ENCODE assay signal across 12 cellular contexts in the genomic region with DNA sequence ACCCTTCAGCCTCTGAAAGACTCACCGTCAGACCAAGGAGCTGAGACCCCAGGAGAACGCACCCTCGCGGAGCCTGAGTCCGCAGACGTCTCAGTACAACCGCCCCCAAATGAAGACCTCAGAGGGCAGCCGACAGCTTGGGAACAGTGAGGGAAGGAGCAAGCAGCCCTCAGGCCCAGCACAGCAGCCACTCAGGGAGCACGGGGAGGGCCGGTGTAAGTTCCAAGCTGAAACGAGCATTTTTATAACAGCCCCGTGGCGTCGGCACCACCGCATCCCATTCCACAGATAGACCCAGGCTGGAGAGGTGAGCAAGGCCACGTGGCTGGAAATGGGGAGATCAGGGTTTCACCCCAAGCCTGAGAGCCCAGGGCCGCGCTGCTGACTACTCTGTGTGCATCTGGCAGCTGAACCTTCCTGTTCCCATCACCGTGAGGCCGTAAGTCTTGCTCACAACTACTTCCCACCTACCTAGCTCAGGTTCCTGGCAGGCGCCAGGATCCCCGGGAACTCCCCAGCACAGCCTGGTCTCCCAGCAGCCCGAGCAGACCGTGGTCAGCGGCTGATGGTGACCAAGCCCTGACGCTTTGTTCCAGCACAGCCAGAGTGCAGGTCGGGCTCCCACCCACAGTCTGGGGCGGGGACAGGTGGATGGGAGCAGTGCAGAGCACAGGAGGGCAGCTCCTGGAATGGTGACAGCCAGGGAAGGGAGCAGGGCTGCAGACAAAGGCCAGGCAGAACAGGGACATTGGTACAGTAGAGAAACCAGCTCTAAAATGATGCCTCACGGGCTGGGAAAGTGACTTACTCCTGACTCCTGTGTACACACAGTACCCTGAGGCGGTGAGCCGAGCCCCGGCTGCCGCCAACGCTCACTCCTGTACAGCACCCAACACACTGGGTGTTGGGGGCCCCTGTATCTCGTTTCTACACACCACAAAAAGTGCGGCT. TPM values are rescaled to one million over a fixed set of nuclear protein-coding genes. Genes with fewer than 3 reads are reported as not detected.
DNase-seq lines count a peak whose midpoint lies in the region; ATAC-seq and TF ChIP-seq lines count a peak whose summit lies in the region.
"Had no signal": no experiment of that assay in that cellular context is flagged by ENCODE, and none has a peak within 500 bp of the region (broad histone marks: within the 10 kb centered on the region; RNA-seq: fewer than 3 reads in every experiment).

No MANE protein-coding gene starts in this region.

- H3K27ac ChIP-seq in suprapubic skin: no peak overlapping the region

- no peak for TF ChIP-seq POLR2A in suprapubic skin (IDR thresholded peaks at IDR 0.05)

- WGBS in suprapubic skin: 49% methylated on average over 8 of the region's 36 CpGs

- POLR2A ChIA-PET in naive thymus-derived CD8-positive, alpha-beta T cell (lab: Charles Lee): interaction anchor here (1.1 to 1.4 kb wide), 4 partner anchors 9 to 50 kb away, joined by 3 read pairs; partner anchors contain the start of gene LMBR1

- TF ChIP-seq CTCF in suprapubic skin (IDR thresholded peaks at IDR 0.05): no peak

- H3K27ac Mint-ChIP-seq in IgD-negative memory B cell: no peak overlapping the region
- H3K27ac Mint-ChIP-seq in naive thymus-derived CD8-positive, alpha-beta T cell: peak overlapping the region in 6 of 10 donors; percentile 7 to 75 (median 33)
- H3K27ac Mint-ChIP-seq: T-helper 1 cell treated with Interleukin-12 subunit alpha and Interleukin-12 subunit beta and Interleukin-4 antibody, amounts not matched to agents 30 μg/mL and 1 μg/mL, for 36 hours had no signal

- intact Hi-C loops in cardiac septum (cut with DNase I): no loop called here

- H3K9ac ChIP-seq in ES-I3 (ENCODE audit: low read depth, low read length): peak overlapping the region; percentile 3; the same call in 1 of the 2 replicates

- ATAC-seq in naive thymus-derived CD8-positive, alpha-beta T cell: peak; percentile 67 to 73

- H3K36me3 ChIP-seq in ES-I3 (ENCODE audit: insufficient read depth, low read length): no peaks in the 10 kb centered on the region
- H3K36me3 ChIP-seq in suprapubic skin: no peaks in the 10 kb centered on the region

- peaks cover 0 to 3% (median 0%) of the 10 kb centered on the region in 3 donors for H3K4me1 Mint-ChIP-seq in IgD-negative memory B cell
- H3K4me1 Mint-ChIP-seq in naive thymus-derived CD8-positive, alpha-beta T cell: peaks cover 0 to 11% (median 1%) of the 10 kb centered on the region in 4 donors

- H3K36me3 Mint-ChIP-seq in IgD-negative memory B cell: no peaks in the 10 kb centered on the region
- H3K36me3 Mint-ChIP-seq in naive thymus-derived CD8-positive, alpha-beta T cell: no peaks in the 10 kb centered on the region

- no peak overlapping the region for H3K4me3 ChIP-seq in suprapubic skin

- DNase-seq in cerebellar cortex (ENCODE audit: low spot score): peak; percentile 39
- DNase-seq in naive thymus-derived CD8-positive, alpha-beta T cell: no peak
- no peak for DNase-seq in hippocampal formation (lab: John Stamatoyannopoulos, UW)
- no peak for DNase-seq in GDM1 (lab: John Stamatoyannopoulos, UW)
- no peak for DNase-seq in cardiac septum (ENCODE audit: low spot score)
- no peak for DNase-seq in suprapubic skin (ENCODE audit: low spot score in 2 of 2)
- DNase-seq: activated gamma-delta T cell treated with Interleukin-2 at 50 U/mL for 16 hours; effector CD4-positive, alpha-beta T cell; GOT3 had no signal

- peaks cover 0 to 2% (median 0%) of the 10 kb centered on the region in 3 donors for H3K9me3 Mint-ChIP-seq in IgD-negative memory B cell
- peaks cover 0 to 2% (median 0%) of the 10 kb centered on the region in 9 donors for H3K9me3 Mint-ChIP-seq in naive thymus-derived CD8-positive, alpha-beta T cell

- no peak for TF ChIP-seq EP300 in suprapubic skin (IDR thresholded peaks at IDR 0.05)

- peaks cover 15% of the 10 kb centered on the region for H3K27me3 Mint-ChIP-seq in IgD-negative memory B cell
- peaks cover 0 to 60% (median 28%) of the 10 kb centered on the region in 5 donors for H3K27me3 Mint-ChIP-seq in naive thymus-derived CD8-positive, alpha-beta T cell

- H3K4me1 ChIP-seq in ES-I3 (ENCODE audit: insufficient read depth, low read length): peaks cover 8% of the 10 kb centered on the region; the same call in 1 of the 2 replicates
- H3K4me1 ChIP-seq in suprapubic skin: peaks cover 1% of the 10 kb centered on the region

- peak overlapping the region; percentile 25 to 77 (median 45) for H3K4me3 Mint-ChIP-seq in IgD-negative memory B cell
- peak overlapping the region in 5 of 10 donors; percentile 19 to 71 (median 56) for H3K4me3 Mint-ChIP-seq in naive thymus-derived CD8-positive, alpha-beta T cell
- H3K4me3 Mint-ChIP-seq: T-helper 1 cell treated with Interleukin-12 subunit alpha and Interleukin-12 subunit beta and Interleukin-4 antibody, amounts not matched to agents 30 μg/mL and 1 μg/mL, for 36 hours had no signal

- H3K27me3 ChIP-seq in suprapubic skin: peaks cover 27% of the 10 kb centered on the region

- no peaks in the 10 kb centered on the region for H3K9me3 ChIP-seq in ES-I3 (ENCODE audit: control insufficient read depth, insufficient read depth, low read length)
- H3K9me3 ChIP-seq in suprapubic skin: no peaks in the 10 kb centered on the region

RNA-seq across cellular contexts. Expression of gene NOM1, which starts 6.1 kb away (rescaled TPM):
- polyA plus RNA-seq in IgD-negative memory B cell: 9.4 TPM
- 10 to 100 TPM; 36.8 to 40.1 TPM for total RNA-seq in naive thymus-derived CD8-positive, alpha-beta T cell
- 1 to 10 TPM; 2.2 to 7.2 (median 6.6) TPM for polyA plus RNA-seq in naive thymus-derived CD8-positive, alpha-beta T cell
- 13.0 TPM for total RNA-seq in cardiac septum
- total RNA-seq in suprapubic skin: 10 to 100 TPM; 18.8 to 51.5 (median 31.8) TPM

RNA-seq across cellular contexts. Expression of gene LMBR1, which starts 50.4 kb away (rescaled TPM):
- polyA plus RNA-seq in IgD-negative memory B cell: 29.2 TPM
- 100 to 1,000 TPM; 136 to 157 TPM for total RNA-seq in naive thymus-derived CD8-positive, alpha-beta T cell
- 10 to 100 TPM; 41.9 to 45.9 (median 44.3) TPM for polyA plus RNA-seq in naive thymus-derived CD8-positive, alpha-beta T cell
- 40.3 TPM for total RNA-seq in cardiac septum
- total RNA-seq in suprapubic skin: 100 to 1,000 TPM in 1 of 4 donors, 10 to 100 TPM in 3; 48.7 to 104 (median 59.1) TPM

Comparison
In these comparisons a context has a peak if more than half of its experiments do, and no peak if none do; other contexts are left out.
1. H3K27ac Mint-ChIP-seq: peak in naive thymus-derived CD8-positive, alpha-beta T cell (6 of 10); none in IgD-negative memory B cell (0 of 3).